In the genomic region with DNA sequence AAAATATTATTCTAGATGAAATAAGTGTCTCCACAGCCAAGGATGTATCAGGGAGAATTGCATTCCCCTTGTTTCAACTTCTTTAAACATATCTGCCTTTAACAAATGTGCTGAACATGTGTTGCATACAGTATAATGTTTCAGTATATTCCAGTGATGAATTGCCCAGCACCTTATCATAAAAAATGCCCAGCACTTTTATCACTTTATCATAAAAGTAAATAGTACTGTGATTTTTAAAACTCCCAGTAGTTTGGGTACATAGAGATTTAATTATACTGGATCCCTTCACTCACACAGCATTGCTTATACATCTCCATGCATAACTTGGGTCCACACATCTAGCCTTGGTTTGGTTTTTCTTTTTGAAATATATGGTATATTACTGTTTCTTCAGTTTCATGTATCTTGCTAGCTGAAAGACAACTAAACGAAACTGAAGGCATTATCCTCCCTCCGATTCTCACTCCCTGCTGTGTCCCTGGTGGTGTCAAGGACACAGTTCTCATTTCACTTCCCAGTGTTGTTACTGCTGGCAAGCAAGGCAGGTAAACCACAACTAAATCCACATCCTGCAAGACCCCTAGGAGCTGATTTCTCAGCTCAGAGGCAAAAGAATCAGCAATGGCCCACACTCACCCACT, we compare ENCODE assay signal across 21 cellular contexts.
DNase-seq lines count a peak whose midpoint lies in the region; ATAC-seq and TF ChIP-seq lines count a peak whose summit lies in the region.
"Had no signal": no experiment of that assay in that cellular context is flagged by ENCODE, and none has a peak within 500 bp of the region (broad histone marks: within the 10 kb centered on the region; RNA-seq: fewer than 3 reads in every experiment).

No MANE protein-coding gene starts in this region.

- no CpG with 5 or more reads among the region's 2 CpGs for WGBS in IMR-90 (ENCODE audit: extremely low coverage in 2 of 2, insufficient read length in 1 of 2), 2 experiments
- 85% methylated on average over 2 of the region's 2 CpGs for WGBS in right cardiac atrium

- no peaks in the 10 kb centered on the region for H4K20me1 ChIP-seq in IMR-90 (ENCODE audit: insufficient read depth, low read length)

- peak overlapping the region; percentile 1; the same call in 1 of the 2 replicates for H3K9ac ChIP-seq in IMR-90 (ENCODE audit: low read depth, low read length)
- H3K9ac ChIP-seq in subcutaneous abdominal adipose tissue (ENCODE audit: low read length in 5 of 5) = no peak overlapping the region
- H3K9ac ChIP-seq: KMS-11 had no signal

- peaks cover 6% of the 10 kb centered on the region for H3K9me3 Mint-ChIP-seq in mesothelial cell of epicardium
- H3K9me3 Mint-ChIP-seq: neural crest cell had no signal

- in situ Hi-C loops in IMR-90 (cut with MboI; ENCODE audit: low sequenced_read_pairs) = no loop called here

- no peak for DNase-seq in IMR-90
- DNase-seq in ascending aorta (ENCODE audit: low spot score in 2 of 2) = no peak
- no peak for DNase-seq in mesothelial cell of epicardium (ENCODE audit: low spot score in 2 of 2, unreplicated experiment in 2 of 2)
- DNase-seq in right cardiac atrium = no peak
- no peak for DNase-seq in islet precursor cell
- no peak for DNase-seq in lower lobe of right lung
- DNase-seq in stimulated activated CD4-positive, alpha-beta T cell treated with anti-CD3 and anti-CD28 coated beads, Interleukin-1b, Interleukin-23, amount 100 ng/mL, for 48 hours = no peak
- DNase-seq: activated CD4-positive, alpha-beta T cell treated with anti-CD3 and anti-CD28 coated beads for 1 hour; activated CD8-positive, alpha-beta memory T cell treated with anti-CD3 and anti-CD28 coated beads for 24 hours; activated naive CD4-positive, alpha-beta T cell treated with anti-CD3 and anti-CD28 coated beads, Interleukin-2, amount 50 U/mL, for 16 hours; effector memory CD4-positive, alpha-beta T cell; glutamatergic neuron; NCI-H1092 treated with DMSO at 0.1 percent for 48 hours; NCI-H2081 treated with DMSO at 0.1 percent for 48 hours; NCI-H446 treated with DMSO at 0.1 percent for 48 hours; T1000 had no signal

- H3K27ac Mint-ChIP-seq in mesothelial cell of epicardium = peak overlapping the region; percentile 93

- H3K36me3 ChIP-seq in IMR-90 (ENCODE audit: control insufficient read depth, insufficient read depth, low read length) (no peaks in the 10 kb centered on the region), ascending aorta (no peaks in the 10 kb centered on the region), subcutaneous abdominal adipose tissue (ENCODE audit: control insufficient read depth in 5 of 5, insufficient read depth in 5 of 5, low read length in 5 of 5) (no peaks in the 10 kb centered on the region), lower lobe of right lung (no peaks in the 10 kb centered on the region)
- H3K36me3 ChIP-seq: thoracic aorta had no signal

- peak overlapping the region; percentile 84 for H2BK15ac ChIP-seq in IMR-90 (ENCODE audit: low read depth, low read length)

- peak overlapping the region; percentile 46; the same call in 1 of the 2 replicates for H3K23ac ChIP-seq in IMR-90 (ENCODE audit: low read depth, low read length)

- H3K4me1 Mint-ChIP-seq in mesothelial cell of epicardium = peaks cover 24% of the 10 kb centered on the region

- H4K5ac ChIP-seq in IMR-90 (ENCODE audit: low read depth, low read length) = peak overlapping the region; percentile 87

- no TSS peak for BruUV-seq in IMR-90 (replicated peaks; lab: Mats Ljungman, UMichigan)

- peaks cover 6% of the 10 kb centered on the region for H3K36me3 Mint-ChIP-seq in mesothelial cell of epicardium

- H3K27me3 Mint-ChIP-seq in mesothelial cell of epicardium (ENCODE audit: low read depth) = no peaks in the 10 kb centered on the region

- no peak overlapping the region for H3K4me2 ChIP-seq in IMR-90 (ENCODE audit: low read depth, low read length)
- H3K4me2 ChIP-seq: KMS-11 had no signal

- peak overlapping the region; percentile 13; the same call in 1 of the 2 replicates for H3K56ac ChIP-seq in IMR-90 (ENCODE audit: extremely low read depth, insufficient read depth, low read length)

- H3K27me3 ChIP-seq in IMR-90 (ENCODE audit: control insufficient read depth, insufficient read depth, low read length) (no peaks in the 10 kb centered on the region), ascending aorta (no peaks in the 10 kb centered on the region), subcutaneous abdominal adipose tissue (ENCODE audit: control insufficient read depth in 5 of 5, insufficient read depth in 4 of 5, low read length in 5 of 5) (no peaks in the 10 kb centered on the region), right cardiac atrium (ENCODE audit: control insufficient read depth, insufficient read depth) (no peaks in the 10 kb centered on the region), lower lobe of right lung (ENCODE audit: low read depth) (no peaks in the 10 kb centered on the region)

- peaks cover 20% of the 10 kb centered on the region for H3K4me1 ChIP-seq in IMR-90 (ENCODE audit: control insufficient read depth, insufficient read depth, low read length)
- H3K4me1 ChIP-seq in ascending aorta = peaks cover 3 to 4% of the 10 kb centered on the region in 2 donors
- H3K4me1 ChIP-seq in subcutaneous abdominal adipose tissue (ENCODE audit: control insufficient read depth in 5 of 5, insufficient read depth in 5 of 5, low read length in 5 of 5) = peaks cover 2 to 16% (median 13%) of the 10 kb centered on the region in 5 donors
- no peaks in the 10 kb centered on the region for H3K4me1 ChIP-seq in right cardiac atrium (ENCODE audit: control insufficient read depth, insufficient read depth, low read length)
- no peaks in the 10 kb centered on the region for H3K4me1 ChIP-seq in lower lobe of right lung

- POLR2A ChIA-PET in IMR-90 (lab: Charles Lee; ENCODE audit: unreplicated experiment) = interaction anchor here (0.8 kb wide), 1 partner anchor 160 kb away, joined by 3 read pairs; a partner anchor contains a TSS

- peak overlapping the region; percentile 35 for H2AK9ac ChIP-seq in IMR-90 (replicated peaks; ENCODE audit: low read depth, low read length, poor library complexity)

- H2AK5ac ChIP-seq in IMR-90 (ENCODE audit: low read depth, low read length) = peak overlapping the region; percentile 94

- dilution Hi-C loops in IMR-90 (cut with HindIII; ENCODE audit: low sequenced_read_pairs, unreplicated experiment) = no loop called here

- peak overlapping the region; percentile 88 for H3K14ac ChIP-seq in IMR-90 (replicated peaks; ENCODE audit: low read depth, low read length)

- peak overlapping the region; percentile 83 for H3K4ac ChIP-seq in IMR-90 (ENCODE audit: low read depth, low read length)

- H3K18ac ChIP-seq in IMR-90 (ENCODE audit: low read depth, low read length) = peak overlapping the region; percentile 90

- no peak for TF ChIP-seq RAD21 in IMR-90 (IDR thresholded peaks at IDR 0.05; ENCODE audit: low read length)

- peak overlapping the region; percentile 29 for H2AFZ ChIP-seq in IMR-90 (replicated peaks; ENCODE audit: low read length, poor library complexity)

- TF ChIP-seq CTCF in IMR-90 (conservative IDR thresholded peaks at IDR 0.05; ENCODE audit: low read depth, low read length) = no peak
- no peak for TF ChIP-seq CTCF in ascending aorta (IDR thresholded peaks at IDR 0.05)
- no peak for TF ChIP-seq CTCF in mesothelial cell of epicardium (IDR thresholded peaks at IDR 0.05; ENCODE audit: unreplicated experiment)
- TF ChIP-seq CTCF in lower lobe of right lung (IDR thresholded peaks at IDR 0.05) = no peak

- ATAC-seq in IMR-90 (ENCODE audit: low read depth) (no peak), right cardiac atrium (no peak), lower lobe of right lung (no peak)

- TF ChIP-seq POLR2A in IMR-90 (IDR thresholded peaks at IDR 0.05; ENCODE audit: low read depth, low read length) = no peak

- peak overlapping the region; percentile 25 for H2BK5ac ChIP-seq in IMR-90 (ENCODE audit: low read depth, low read length, poor library complexity, severe bottlenecking)

- peak overlapping the region; percentile 30 to 81; a peak in 3 of 4 replicates for H4K8ac ChIP-seq in IMR-90 (ENCODE audit: low read depth in 2 of 2, low read length in 2 of 2)

- peaks cover 14% of the 10 kb centered on the region for H3K9me1 ChIP-seq in IMR-90 (ENCODE audit: insufficient read depth, low read length)

- intact Hi-C loops in IMR-90 (cut with micrococcal nuclease) (no loop called here), ascending aorta (cut with DNase I) (no loop called here), right cardiac atrium (cut with DNase I) (no loop called here), lower lobe of right lung (cut with DNase I) (no loop called here)

- H3K9me3 ChIP-seq in IMR-90 (ENCODE audit: control insufficient read depth, insufficient read depth, low read length) = no peaks in the 10 kb centered on the region
- H3K9me3 ChIP-seq in ascending aorta = no peaks in the 10 kb centered on the region
- no peaks in the 10 kb centered on the region for H3K9me3 ChIP-seq in subcutaneous abdominal adipose tissue (ENCODE audit: control insufficient read depth in 5 of 5, low read length in 5 of 5)
- no peaks in the 10 kb centered on the region for H3K9me3 ChIP-seq in right cardiac atrium (ENCODE audit: control insufficient read depth, low read length)
- H3K9me3 ChIP-seq in lower lobe of right lung = no peaks in the 10 kb centered on the region
- H3K9me3 ChIP-seq: thoracic aorta had no signal

- peak overlapping the region; percentile 82 for H2BK20ac ChIP-seq in IMR-90 (ENCODE audit: low read depth, low read length)

- no peak overlapping the region for H3K4me3 ChIP-seq in IMR-90 (ENCODE audit: insufficient read depth, low read depth, low read length)
- H3K4me3 ChIP-seq in ascending aorta = no peak overlapping the region
- H3K4me3 ChIP-seq in subcutaneous abdominal adipose tissue (ENCODE audit: low read depth in 1 of 5, low read length in 5 of 5) = no peak overlapping the region
- no peak overlapping the region for H3K4me3 ChIP-seq in right cardiac atrium (ENCODE audit: low read length)
- no peak overlapping the region for H3K4me3 ChIP-seq in lower lobe of right lung
- H3K4me3 ChIP-seq: thoracic aorta had no signal

- no peak overlapping the region for H3K4me3 Mint-ChIP-seq in mesothelial cell of epicardium
- H3K4me3 Mint-ChIP-seq: neural crest cell had no signal

- CTCF ChIA-PET in IMR-90 (lab: Yijun Ruan, JAX) = no interaction called here

- H2BK120ac ChIP-seq in IMR-90 (ENCODE audit: low read depth, low read length) = peak overlapping the region; percentile 95

- no peaks in the 10 kb centered on the region for H3K79me1 ChIP-seq in IMR-90 (ENCODE audit: low read depth in 1 of 2, low read length in 2 of 2)

- H4K91ac ChIP-seq in IMR-90 (ENCODE audit: insufficient read depth, low read depth, low read length) = peak overlapping the region; percentile 91

- H3K27ac ChIP-seq in IMR-90 (ENCODE audit: insufficient read depth, low read length) (peak overlapping the region; percentile 48), ascending aorta (peak overlapping the region; percentile 16 to 29), subcutaneous abdominal adipose tissue (ENCODE audit: low read depth, low read length) (peak overlapping the region; percentile 52), right cardiac atrium (ENCODE audit: low read length) (no peak overlapping the region), lower lobe of right lung (no peak overlapping the region)
- H3K27ac ChIP-seq: KMS-11, RWPE1, thoracic aorta had no signal

TF ChIP-seq in IMR-90, 13 proteins besides CTCF, POLR2A, EP300 and RAD21 (continues in another document):
- no peak for TF ChIP-seq MAFK (IDR thresholded peaks at IDR 0.05; ENCODE audit: low read depth, low read length)
- no peak for TF ChIP-seq CHD1 (IDR thresholded peaks at IDR 0.05; ENCODE audit: low read depth, low read length)

Comparison
In these comparisons a context has a peak if more than half of its experiments do, and no peak if none do; other contexts are left out.
1. H3K27ac ChIP-seq: peak in IMR-90 (single experiment), ascending aorta (2 of 2) and subcutaneous abdominal adipose tissue (single experiment); none in right cardiac atrium (single experiment) and lower lobe of right lung (single experiment).